Comparison of ENCODE assay signal across 1 cellular context in the genomic region with DNA sequence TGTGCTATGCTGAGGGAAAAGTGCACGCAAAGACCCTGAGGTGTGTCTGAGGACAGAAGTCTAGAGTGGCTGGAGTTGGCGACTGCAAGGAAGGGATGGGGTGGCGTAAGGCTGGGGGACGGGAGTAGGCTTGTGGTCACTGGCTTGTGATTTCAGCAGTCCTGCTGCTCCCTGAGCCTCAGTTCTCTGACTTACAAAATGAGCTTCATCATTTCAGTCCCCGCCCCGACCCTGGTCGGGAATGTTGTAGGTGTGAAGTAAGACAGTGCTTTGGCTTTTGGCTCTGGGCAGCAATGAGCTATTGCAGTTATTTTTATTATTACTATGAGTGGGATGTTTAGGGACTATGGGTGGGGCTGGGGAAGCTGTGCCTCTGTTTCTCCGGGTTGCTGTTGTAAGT.
TF ChIP-seq lines count a peak whose summit lies in the region.

No MANE protein-coding gene starts in this region.

TF ChIP-seq in SK-N-SH, 30 proteins besides CTCF, POLR2A, EP300 and RAD21 (continued from another document):
- TF ChIP-seq USF2 (IDR thresholded peaks at IDR 0.05; ENCODE audit: borderline replicate concordance, low read depth, low read length) (no peak), SMC3 (IDR thresholded peaks at IDR 0.05; ENCODE audit: low read depth, low read length) (no peak), EZH2phosphoT487 (IDR thresholded peaks at IDR 0.05; ENCODE audit: borderline replicate concordance, low read depth) (no peak), SIN3A (IDR thresholded peaks at IDR 0.05; ENCODE audit: borderline replicate concordance, low read depth, low read length) (no peak), GATA2 (CRISPR knock-in tag; IDR thresholded peaks at IDR 0.05) (no peak), NRF1 (IDR thresholded peaks at IDR 0.05; ENCODE audit: low read depth, low read length) (no peak)
- TF ChIP-seq, protein P1, sequence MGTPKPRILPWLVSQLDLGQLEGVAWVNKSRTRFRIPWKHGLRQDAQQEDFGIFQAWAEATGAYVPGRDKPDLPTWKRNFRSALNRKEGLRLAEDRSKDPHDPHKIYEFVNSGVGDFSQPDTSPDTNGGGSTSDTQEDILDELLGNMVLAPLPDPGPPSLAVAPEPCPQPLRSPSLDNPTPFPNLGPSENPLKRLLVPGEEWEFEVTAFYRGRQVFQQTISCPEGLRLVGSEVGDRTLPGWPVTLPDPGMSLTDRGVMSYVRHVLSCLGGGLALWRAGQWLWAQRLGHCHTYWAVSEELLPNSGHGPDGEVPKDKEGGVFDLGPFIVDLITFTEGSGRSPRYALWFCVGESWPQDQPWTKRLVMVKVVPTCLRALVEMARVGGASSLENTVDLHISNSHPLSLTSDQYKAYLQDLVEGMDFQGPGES (IDR thresholded peaks at IDR 0.05; ENCODE audit: low read depth, low read length) = no peak
